In genomic region chr10:89346264-89346971, GRCh38 we compare ENCODE assay signal across 14 cellular contexts. TPM values are rescaled to one million over a fixed set of nuclear protein-coding genes. Genes with fewer than 3 reads are reported as not detected.
DNase-seq lines count a peak whose midpoint lies in the region; ATAC-seq and TF ChIP-seq lines count a peak whose summit lies in the region.
"Had no signal": no experiment of that assay in that cellular context is flagged by ENCODE, and none has a peak within 500 bp of the region (broad histone marks: within the 10 kb centered on the region; RNA-seq: fewer than 3 reads in every experiment).

No MANE protein-coding gene starts in this region.

- no peak for ATAC-seq in natural killer cell treated with Interleukin-12 subunit alpha and Interleukin-12 subunit beta and Interleukin-15 and Interleukin-18, amount 100 ng/mL, for 72 hours
- ATAC-seq: activated T-cell treated with anti-CD3 and anti-CD28 coated beads, Interleukin-2, amount 50 U/mL, for 72 hours had no signal

- H2BK5ac ChIP-seq in neuronal stem cell (ENCODE audit: low read length): no peak overlapping the region

- no peaks in the 10 kb centered on the region for H3K79me2 ChIP-seq in GM23248 (ENCODE audit: insufficient read depth)

- no peak overlapping the region for H3K4ac ChIP-seq in neuronal stem cell (ENCODE audit: low read length)

- H3K36me3 ChIP-seq in GM23248 (ENCODE audit: low read depth) (no peaks in the 10 kb centered on the region), neuronal stem cell (replicated peaks in 1 of 2; ENCODE audit: control insufficient read depth in 2 of 2, insufficient read depth in 2 of 2, low read length in 2 of 2) (no peaks in the 10 kb centered on the region)
- H3K36me3 ChIP-seq: sigmoid colon had no signal

- no peaks in the 10 kb centered on the region for H4K20me1 ChIP-seq in GM23248 (ENCODE audit: insufficient read depth)

- no peak overlapping the region for H3K4me3 ChIP-seq in GM23248
- no peak overlapping the region for H3K4me3 ChIP-seq in fibroblast of pulmonary artery (replicated peaks; ENCODE audit: low read depth, low read length)
- H3K4me3 ChIP-seq in neuronal stem cell (ENCODE audit: low read length in 2 of 2): no peak overlapping the region
- H3K4me3 ChIP-seq: sigmoid colon had no signal

- H3K4me1 Mint-ChIP-seq in natural killer cell treated with Interleukin-12 subunit alpha and Interleukin-12 subunit beta and Interleukin-15 and Interleukin-18, amount 100 ng/mL, for 72 hours (ENCODE audit: low read depth in 2 of 2): peaks cover 0 to 7% of the 10 kb centered on the region in 2 donors

- no peak overlapping the region for H3K27ac ChIP-seq in GM23248
- peak overlapping the region; percentile 47 for H3K27ac ChIP-seq in neuronal stem cell (replicated peaks; ENCODE audit: low read length)

- H3K36me3 Mint-ChIP-seq in natural killer cell treated with Interleukin-12 subunit alpha and Interleukin-12 subunit beta and Interleukin-15 and Interleukin-18, amount 100 ng/mL, for 72 hours: no peaks in the 10 kb centered on the region

- H3K4me3 Mint-ChIP-seq in natural killer cell treated with Interleukin-12 subunit alpha and Interleukin-12 subunit beta and Interleukin-15 and Interleukin-18, amount 100 ng/mL, for 72 hours: no peak overlapping the region
- H3K4me3 Mint-ChIP-seq: activated T-cell treated with anti-CD3 and anti-CD28 coated beads, Interleukin-2, amount 50 U/mL, for 72 hours had no signal

- in situ Hi-C loops in GM23248 (cut with MboI): no loop called here

- H3K18ac ChIP-seq in neuronal stem cell (ENCODE audit: low read length): no peak overlapping the region

- H3K79me1 ChIP-seq in neuronal stem cell (ENCODE audit: low read depth, low read length): no peaks in the 10 kb centered on the region

- H4K91ac ChIP-seq in neuronal stem cell (ENCODE audit: low read depth, low read length, poor library complexity): no peak overlapping the region

- H2BK15ac ChIP-seq in neuronal stem cell (ENCODE audit: low read length): no peak overlapping the region

- WGBS in GM23248 (ENCODE audit: low coverage in 1 of 2, low lambda C conversion rate in 2 of 2, missing lambda C conversion rate in 2 of 2), 2 experiments: 97 to 98% methylated on average over 3 of the region's 3 CpGs
- no CpG with 5 or more reads among the region's 3 CpGs for WGBS in neuronal stem cell (ENCODE audit: extremely low coverage in 2 of 2, insufficient read length in 2 of 2, insufficient replicate concordance in 1 of 2), 2 donors

- H3K4me1 ChIP-seq in GM23248 (ENCODE audit: insufficient read depth): peaks cover 26% of the 10 kb centered on the region
- peaks cover 30 to 55% of the 10 kb centered on the region in 2 donors for H3K4me1 ChIP-seq in neuronal stem cell (ENCODE audit: control insufficient read depth in 2 of 2, insufficient read depth in 1 of 2, low read depth in 1 of 2, low read length in 2 of 2)

- no peak overlapping the region for H2AFZ ChIP-seq in GM23248
- H2AFZ ChIP-seq in neuronal stem cell (ENCODE audit: low read length): peak overlapping the region; percentile 3

- no peak for TF ChIP-seq CTCF in fibroblast of pulmonary artery (IDR thresholded peaks at IDR 0.05; ENCODE audit: low read length, missing control alignments)

- no peak overlapping the region for H3K23ac ChIP-seq in neuronal stem cell (ENCODE audit: low read depth, low read length, poor library complexity)

- peaks cover 5% of the 10 kb centered on the region; the same call in 1 of the 2 replicates for H3K9me2 ChIP-seq in GM23248 (ENCODE audit: insufficient read depth)

- no peak overlapping the region for H3K9ac ChIP-seq in GM23248
- no peak overlapping the region for H3K9ac ChIP-seq in neuronal stem cell (ENCODE audit: low read depth, low read length, poor library complexity)

- no peak overlapping the region for H2BK12ac ChIP-seq in neuronal stem cell (ENCODE audit: low read length)

- H3K14ac ChIP-seq in neuronal stem cell (ENCODE audit: low read length): no peak overlapping the region

- H3K4me2 ChIP-seq in GM23248 (ENCODE audit: unreplicated experiment) (no peak overlapping the region), neuronal stem cell (ENCODE audit: insufficient read depth, low read length, poor library complexity, severe bottlenecking) (no peak overlapping the region)

- H3K27ac Mint-ChIP-seq in natural killer cell treated with Interleukin-12 subunit alpha and Interleukin-12 subunit beta and Interleukin-15 and Interleukin-18, amount 100 ng/mL, for 72 hours: no peak overlapping the region
- H3K27ac Mint-ChIP-seq: activated T-cell treated with anti-CD3 and anti-CD28 coated beads, Interleukin-2, amount 50 U/mL, for 72 hours had no signal

- no peaks in the 10 kb centered on the region for H3K9me3 ChIP-seq in GM23248 (ENCODE audit: low read depth)
- no peaks in the 10 kb centered on the region for H3K9me3 ChIP-seq in neuronal stem cell (replicated peaks in 1 of 2; ENCODE audit: control insufficient read depth in 2 of 2, insufficient read depth in 1 of 2, low read depth in 1 of 2, low read length in 2 of 2)
- H3K9me3 ChIP-seq: sigmoid colon had no signal

- H3K27me3 Mint-ChIP-seq in natural killer cell treated with Interleukin-12 subunit alpha and Interleukin-12 subunit beta and Interleukin-15 and Interleukin-18, amount 100 ng/mL, for 72 hours: peaks cover 11 to 19% of the 10 kb centered on the region in 2 donors

- H3F3A ChIP-seq in GM23248 (ENCODE audit: insufficient read depth): peaks cover 30% of the 10 kb centered on the region

- no peaks in the 10 kb centered on the region for H3K9me3 Mint-ChIP-seq in natural killer cell treated with Interleukin-12 subunit alpha and Interleukin-12 subunit beta and Interleukin-15 and Interleukin-18, amount 100 ng/mL, for 72 hours
- H3K9me3 Mint-ChIP-seq: activated T-cell treated with anti-CD3 and anti-CD28 coated beads, Interleukin-2, amount 50 U/mL, for 72 hours had no signal

- H3K27me3 ChIP-seq in GM23248 (replicated peaks; ENCODE audit: insufficient read depth) (no peaks in the 10 kb centered on the region), neuronal stem cell (ENCODE audit: control insufficient read depth in 3 of 3, insufficient read depth in 3 of 3, low read depth in 1 of 3, low read length in 3 of 3) (no peaks in the 10 kb centered on the region)
- H3K27me3 ChIP-seq: sigmoid colon had no signal

- no peak overlapping the region for H4K8ac ChIP-seq in neuronal stem cell (ENCODE audit: low read depth, low read length)

- H2BK120ac ChIP-seq in neuronal stem cell (ENCODE audit: low read depth, low read length): no peak overlapping the region

- H2AK5ac ChIP-seq in neuronal stem cell (ENCODE audit: low read depth, low read length): no peak overlapping the region

- peak; percentile 57 for DNase-seq in GM23248
- DNase-seq in OCI-M1 (lab: John Stamatoyannopoulos, UW): peak; percentile 75
- peak; percentile 86 for DNase-seq in fibroblast of pulmonary artery (ENCODE audit: low read depth)
- DNase-seq in neuronal stem cell (ENCODE audit: low spot score): no peak
- DNase-seq in natural killer cell treated with Interleukin-12 subunit alpha and Interleukin-12 subunit beta and Interleukin-15 and Interleukin-18, amount 100 ng/mL, for 72 hours (ENCODE audit: low spot score): no peak
- DNase-seq in activated CD4-positive, alpha-beta T cell treated with anti-CD3 and anti-CD28 coated beads for 4 hours: no peak
- no peak for DNase-seq in hippocampal formation (lab: John Stamatoyannopoulos, UW)
- DNase-seq in DMS79 (lab: John Stamatoyannopoulos, UW): no peak
- DNase-seq: activated T-cell treated with anti-CD3 and anti-CD28 coated beads, Interleukin-2, amount 50 U/mL, for 72 hours; DMS53; NCI-H2107; sigmoid colon had no signal

RNA-seq across cellular contexts. Expression of gene IFIT3, which starts 18.6 kb away (rescaled TPM):
- total RNA-seq in GM23248 (2014; rRNA removed; shearing (Covaris generic)): 10.9 and 19.0 TPM in 2 replicates
- 10.4 and 10.6 TPM in 2 replicates for polyA plus RNA-seq in GM23248 (2016; fragmentation: Nextera tagmentation; extraction: Ambion mirVana)
- polyA plus RNA-seq in neuronal stem cell (2013, experiment 1 of 2): 0.31 TPM
- polyA plus RNA-seq in neuronal stem cell (2013, experiment 2 of 2): 0.47 TPM
- total RNA-seq in natural killer cell treated with Interleukin-12 subunit alpha and Interleukin-12 subunit beta and Interleukin-15 and Interleukin-18, amount 100 ng/mL, for 72 hours: 1 to 10 TPM; 2.6 to 3.0 TPM

RNA-seq across cellular contexts. Expression of gene IFIT1B, which starts 31.4 kb away (rescaled TPM):
- not detected in 2 replicates for total RNA-seq in GM23248 (2014; rRNA removed; shearing (Covaris generic))
- polyA plus RNA-seq in GM23248 (2016; fragmentation: Nextera tagmentation; extraction: Ambion mirVana): not detected in 2 replicates
- not detected for polyA plus RNA-seq in neuronal stem cell (2013, experiment 1 of 2)
- not detected for polyA plus RNA-seq in neuronal stem cell (2013, experiment 2 of 2)
- not detected for total RNA-seq in natural killer cell treated with Interleukin-12 subunit alpha and Interleukin-12 subunit beta and Interleukin-15 and Interleukin-18, amount 100 ng/mL, for 72 hours
- total RNA-seq: activated T-cell treated with anti-CD3 and anti-CD28 coated beads, Interleukin-2, amount 50 U/mL, for 72 hours; kidney epithelial cell; sigmoid colon; T-helper 2 cell treated with Interferon-gamma antibody and Interleukin-4, amounts not matched to agents 100 ng/mL and 5 ng/mL, for 36 hours had no signal
- polyA plus RNA-seq: sigmoid colon had no signal

RNA-seq across cellular contexts. Expression of gene IFIT2, which starts 44.6 kb away (rescaled TPM):
- total RNA-seq in GM23248 (2014; rRNA removed; shearing (Covaris generic)): 3.5 and 7.0 TPM in 2 replicates
- 8.5 and 9.5 TPM in 2 replicates for polyA plus RNA-seq in GM23248 (2016; fragmentation: Nextera tagmentation; extraction: Ambion mirVana)
- polyA plus RNA-seq in neuronal stem cell (2013, experiment 1 of 2): 0.04 TPM
- 0.04 TPM for polyA plus RNA-seq in neuronal stem cell (2013, experiment 2 of 2)
- total RNA-seq in natural killer cell treated with Interleukin-12 subunit alpha and Interleukin-12 subunit beta and Interleukin-15 and Interleukin-18, amount 100 ng/mL, for 72 hours: 1 to 10 TPM; 1.5 to 1.7 TPM

RNA-seq across cellular contexts. Expression of gene IFIT1, which starts 46.0 kb away (rescaled TPM):
- 15.2 and 18.6 TPM in 2 replicates for total RNA-seq in GM23248 (2014; rRNA removed; shearing (Covaris generic))
- polyA plus RNA-seq in GM23248 (2016; fragmentation: Nextera tagmentation; extraction: Ambion mirVana): 14.3 and 15.7 TPM in 2 replicates
- 16.3 TPM for polyA plus RNA-seq in neuronal stem cell (2013, experiment 1 of 2)
- polyA plus RNA-seq in neuronal stem cell (2013, experiment 2 of 2): 15.7 TPM
- under 1 TPM; 0.36 to 0.69 TPM for total RNA-seq in natural killer cell treated with Interleukin-12 subunit alpha and Interleukin-12 subunit beta and Interleukin-15 and Interleukin-18, amount 100 ng/mL, for 72 hours

Comparison
In these comparisons a context has a peak if more than half of its experiments do, and no peak if none do; other contexts are left out.
1. DNase-seq: peak in GM23248 (single experiment), OCI-M1 (single experiment) and fibroblast of pulmonary artery (single experiment); none in neuronal stem cell (single experiment), natural killer cell treated with Interleukin-12 subunit alpha and Interleukin-12 subunit beta and Interleukin-15 and Interleukin-18, amount 100 ng/mL, for 72 hours (single experiment), activated CD4-positive, alpha-beta T cell treated with anti-CD3 and anti-CD28 coated beads for 4 hours (0 of 2), hippocampal formation (0 of 2) and DMS79 (single experiment).